23 cellular contexts compared by ENCODE assay signal in genomic region chr5:135654646-135655045, GRCh38.
"Had no signal": no experiment of that assay in that cellular context is flagged by ENCODE, and none has a peak within 500 bp of the region (broad histone marks: within the 10 kb centered on the region; RNA-seq: fewer than 3 reads in every experiment).

No MANE protein-coding gene starts in this region.

- H3K27ac ChIP-seq: brain microvascular endothelial cell had no signal

- DNase-seq: activated B cell treated with CpG ODN at 0.5 μM for 24 hours; activated CD4-positive, alpha-beta memory T cell treated with anti-CD3 and anti-CD28 coated beads for 36 hours; activated CD4-positive, alpha-beta T cell treated with anti-CD3 and anti-CD28 coated beads, Interleukin-2, amount 10 ng/mL, durations not matched to agents 7 days and 5 days; activated CD8-positive, alpha-beta memory T cell treated with anti-CD3 and anti-CD28 coated beads for 24 hours; activated effector memory CD4-positive, alpha-beta T cell treated with anti-CD3 and anti-CD28 coated beads, Interleukin-2, amount 50 U/mL, for 16 hours; activated naive CD4-positive, alpha-beta T cell treated with Interleukin-2 at 50 U/mL for 16 hours; activated naive CD8-positive, alpha-beta T cell treated with anti-CD3 and anti-CD28 coated beads, Interleukin-2, amount 50 U/mL, for 24 hours; activated T-cell treated with anti-CD3 and anti-CD28 coated beads, Interleukin-2, amount 50 U/mL, for 4 hours; amniotic stem cell; brain microvascular endothelial cell; KG1; NCI-H1092; NCI-H1417; NCI-H1930; NCI-H2171; NCI-H2227 treated with DMSO at 0.1 percent for 48 hours; NCI-H446 treated with DMSO at 0.1 percent for 48 hours; NCI-H524 treated with DMSO at 0.1 percent for 48 hours; NCI-H82; SIG-M5; T-helper 17 cell; T-helper 9 cell had no signal

- H3K36me3 Mint-ChIP-seq: activated CD4-positive, alpha-beta memory T cell treated with anti-CD3 and anti-CD28 coated beads for 36 hours had no signal

- H3K27me3 ChIP-seq: brain microvascular endothelial cell had no signal

- H3K36me3 ChIP-seq: brain microvascular endothelial cell had no signal

- H3K27ac Mint-ChIP-seq: activated B cell treated with CpG ODN at 0.5 μM for 24 hours; activated CD4-positive, alpha-beta memory T cell treated with anti-CD3 and anti-CD28 coated beads for 36 hours; activated CD4-positive, alpha-beta T cell treated with anti-CD3 and anti-CD28 coated beads, Interleukin-2, amount 10 ng/mL, durations not matched to agents 7 days and 5 days; activated naive CD4-positive, alpha-beta T cell treated with anti-CD3 and anti-CD28 coated beads, Interleukin-2, amount 50 U/mL, for 72 hours; activated naive CD8-positive, alpha-beta T cell treated with anti-CD3 and anti-CD28 coated beads, Interleukin-2, amount 50 U/mL, for 24 hours; T-helper 17 cell had no signal

- H3K4me3 Mint-ChIP-seq: activated B cell treated with CpG ODN at 0.5 μM for 24 hours; activated CD4-positive, alpha-beta memory T cell treated with anti-CD3 and anti-CD28 coated beads for 36 hours; activated CD4-positive, alpha-beta T cell treated with anti-CD3 and anti-CD28 coated beads, Interleukin-2, amount 10 ng/mL, durations not matched to agents 7 days and 5 days; activated naive CD8-positive, alpha-beta T cell treated with anti-CD3 and anti-CD28 coated beads, Interleukin-2, amount 50 U/mL, for 24 hours; activated T-cell treated with anti-CD3 and anti-CD28 coated beads, Interleukin-2, amount 50 U/mL, for 4 hours; T-helper 17 cell had no signal

- H3K27me3 Mint-ChIP-seq: activated B cell treated with CpG ODN at 0.5 μM for 24 hours; activated CD4-positive, alpha-beta T cell treated with anti-CD3 and anti-CD28 coated beads, Interleukin-2, amount 10 ng/mL, durations not matched to agents 7 days and 5 days; activated naive CD8-positive, alpha-beta T cell treated with anti-CD3 and anti-CD28 coated beads, Interleukin-2, amount 50 U/mL, for 24 hours had no signal

- H3K4me1 Mint-ChIP-seq: activated B cell treated with CpG ODN at 0.5 μM for 24 hours; activated CD4-positive, alpha-beta T cell treated with anti-CD3 and anti-CD28 coated beads, Interleukin-2, amount 10 ng/mL, durations not matched to agents 7 days and 5 days; activated naive CD8-positive, alpha-beta T cell treated with anti-CD3 and anti-CD28 coated beads, Interleukin-2, amount 50 U/mL, for 24 hours; T-helper 17 cell had no signal
